In genomic region chr10:132151286-132151950, GRCh38 we compare ENCODE assay signal across 24 cellular contexts.
"Had no signal": no experiment of that assay in that cellular context is flagged by ENCODE, and none has a peak within 500 bp of the region (broad histone marks: within the 10 kb centered on the region; RNA-seq: fewer than 3 reads in every experiment).

No MANE protein-coding gene starts in this region.

- H3K9me3 ChIP-seq: Peyer's patch had no signal

- H3K9me3 Mint-ChIP-seq: activated CD8-positive, alpha-beta T cell treated with anti-CD3 and anti-CD28 coated beads for 36 hours; activated naive CD4-positive, alpha-beta T cell treated with anti-CD3 and anti-CD28 coated beads, Interleukin-2, amount 50 U/mL, for 72 hours; activated naive CD8-positive, alpha-beta T cell treated with anti-CD3 and anti-CD28 coated beads, Interleukin-2, amount 50 U/mL, for 24 hours; brain had no signal

- H3K4me1 Mint-ChIP-seq: activated naive CD8-positive, alpha-beta T cell treated with anti-CD3 and anti-CD28 coated beads, Interleukin-2, amount 50 U/mL, for 24 hours; brain; T-helper 17 cell had no signal

- H3K36me3 Mint-ChIP-seq: activated naive CD4-positive, alpha-beta T cell treated with anti-CD3 and anti-CD28 coated beads, Interleukin-2, amount 50 U/mL, for 72 hours; brain had no signal

- H3K27me3 ChIP-seq: Peyer's patch had no signal

- H3K27ac ChIP-seq: KMS-11, Peyer's patch, RWPE1 had no signal

- H3K27ac Mint-ChIP-seq: activated CD8-positive, alpha-beta T cell treated with anti-CD3 and anti-CD28 coated beads for 36 hours; activated naive CD4-positive, alpha-beta T cell treated with anti-CD3 and anti-CD28 coated beads, Interleukin-2, amount 50 U/mL, for 72 hours; activated naive CD8-positive, alpha-beta T cell treated with anti-CD3 and anti-CD28 coated beads, Interleukin-2, amount 50 U/mL, for 24 hours; brain; T-helper 17 cell had no signal

- ATAC-seq: activated CD8-positive, alpha-beta T cell treated with anti-CD3 and anti-CD28 coated beads for 36 hours; activated naive CD8-positive, alpha-beta T cell treated with anti-CD3 and anti-CD28 coated beads, Interleukin-2, amount 50 U/mL, for 24 hours; HepG2; T-helper 17 cell had no signal

- H3K4me3 ChIP-seq: Peyer's patch had no signal

- DNase-seq: activated CD4-positive, CD25-positive, alpha-beta regulatory T cell; activated CD8-positive, alpha-beta memory T cell treated with anti-CD3 and anti-CD28 coated beads, Interleukin-2, amount 50 U/mL, for 4 hours; activated CD8-positive, alpha-beta T cell treated with anti-CD3 and anti-CD28 coated beads for 36 hours; activated naive CD4-positive, alpha-beta T cell treated with Interleukin-2 at 50 U/mL for 16 hours; activated naive CD8-positive, alpha-beta T cell treated with anti-CD3 and anti-CD28 coated beads, Interleukin-2, amount 50 U/mL, for 24 hours; amniotic stem cell; MV-4-11; NCI-H1092 treated with DMSO at 0.1 percent for 48 hours; NCI-H1417 treated with DMSO at 0.1 percent for 48 hours; NCI-H1694 treated with DMSO at 0.1 percent for 48 hours; NCI-H2029 treated with DMSO at 0.1 percent for 48 hours; NCI-H345; NCI-H510A; NCI-H69; NK-92 treated with Interleukin-12 subunit alpha and Interleukin-12 subunit beta, amount 100 ng/mL, for 24 hours; Peyer's patch; SIG-M5; T-helper 17 cell; T1000 had no signal

- H3K4me1 ChIP-seq: Peyer's patch had no signal

- H3K36me3 ChIP-seq: Peyer's patch had no signal

- H3K4me3 Mint-ChIP-seq: activated CD8-positive, alpha-beta T cell treated with anti-CD3 and anti-CD28 coated beads for 36 hours; activated naive CD8-positive, alpha-beta T cell treated with anti-CD3 and anti-CD28 coated beads, Interleukin-2, amount 50 U/mL, for 24 hours; brain; T-helper 17 cell had no signal

- H3K27me3 Mint-ChIP-seq: activated CD8-positive, alpha-beta T cell treated with anti-CD3 and anti-CD28 coated beads for 36 hours; activated naive CD8-positive, alpha-beta T cell treated with anti-CD3 and anti-CD28 coated beads, Interleukin-2, amount 50 U/mL, for 24 hours; T-helper 17 cell had no signal
